ENCODE assay signal across 1 cellular context in the genomic region with DNA sequence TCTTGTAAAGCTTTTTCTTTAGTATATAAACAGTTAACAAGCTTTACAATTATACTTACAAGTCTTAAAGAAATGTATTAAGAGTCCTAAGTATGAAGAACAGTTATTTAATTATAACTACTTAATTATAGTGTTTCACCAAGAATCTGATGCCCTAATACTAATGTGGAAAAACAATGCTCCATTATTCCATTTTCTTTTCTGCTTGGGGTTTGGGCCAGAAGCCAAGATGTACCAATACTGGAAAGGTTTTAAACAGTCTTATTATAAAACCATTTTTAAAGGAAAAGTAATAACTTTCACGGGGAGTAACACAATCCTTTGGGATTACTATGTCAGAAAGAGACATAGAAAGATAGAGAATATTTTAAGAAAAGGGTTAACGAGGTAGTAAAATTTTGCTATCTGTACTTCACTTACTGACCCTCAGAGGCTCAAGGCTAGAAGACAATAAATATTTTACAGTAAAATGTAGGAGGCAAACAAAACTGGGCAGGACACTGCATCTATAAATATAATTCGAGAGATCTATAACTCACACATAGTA.
TF ChIP-seq lines count a peak whose summit lies in the region.

No MANE protein-coding gene starts in this region.

TF ChIP-seq in HEK293, 187 proteins besides CTCF, POLR2A, EP300 and RAD21 (continued from another document):
- TF ChIP-seq, protein P1, sequence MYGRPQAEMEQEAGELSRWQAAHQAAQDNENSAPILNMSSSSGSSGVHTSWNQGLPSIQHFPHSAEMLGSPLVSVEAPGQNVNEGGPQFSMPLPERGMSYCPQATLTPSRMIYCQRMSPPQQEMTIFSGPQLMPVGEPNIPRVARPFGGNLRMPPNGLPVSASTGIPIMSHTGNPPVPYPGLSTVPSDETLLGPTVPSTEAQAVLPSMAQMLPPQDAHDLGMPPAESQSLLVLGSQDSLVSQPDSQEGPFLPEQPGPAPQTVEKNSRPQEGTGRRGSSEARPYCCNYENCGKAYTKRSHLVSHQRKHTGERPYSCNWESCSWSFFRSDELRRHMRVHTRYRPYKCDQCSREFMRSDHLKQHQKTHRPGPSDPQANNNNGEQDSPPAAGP (tag by site-specific recombination; IDR thresholded peaks at IDR 0.05) = no peak
- TF ChIP-seq, protein P2, sequence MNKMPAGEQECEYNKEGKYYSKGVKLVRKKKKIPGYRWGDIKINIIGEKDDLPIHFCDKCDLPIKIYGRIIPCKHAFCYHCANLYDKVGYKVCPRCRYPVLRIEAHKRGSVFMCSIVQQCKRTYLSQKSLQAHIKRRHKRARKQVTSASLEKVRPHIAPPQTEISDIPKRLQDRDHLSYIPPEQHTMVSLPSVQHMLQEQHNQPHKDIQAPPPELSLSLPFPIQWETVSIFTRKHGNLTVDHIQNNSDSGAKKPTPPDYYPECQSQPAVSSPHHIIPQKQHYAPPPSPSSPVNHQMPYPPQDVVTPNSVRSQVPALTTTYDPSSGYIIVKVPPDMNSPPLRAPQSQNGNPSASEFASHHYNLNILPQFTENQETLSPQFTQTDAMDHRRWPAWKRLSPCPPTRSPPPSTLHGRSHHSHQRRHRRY (tag by site-specific recombination; IDR thresholded peaks at IDR 0.05) = no peak
- no peak for TF ChIP-seq ZNF16 (tag by site-specific recombination; IDR thresholded peaks at IDR 0.05; ENCODE audit: low read depth)
- no peak for TF ChIP-seq KLF1 (tag by site-specific recombination; IDR thresholded peaks at IDR 0.05)
- TF ChIP-seq ZNF2 (tag by site-specific recombination; IDR thresholded peaks at IDR 0.05) = no peak
- TF ChIP-seq, protein P3, sequence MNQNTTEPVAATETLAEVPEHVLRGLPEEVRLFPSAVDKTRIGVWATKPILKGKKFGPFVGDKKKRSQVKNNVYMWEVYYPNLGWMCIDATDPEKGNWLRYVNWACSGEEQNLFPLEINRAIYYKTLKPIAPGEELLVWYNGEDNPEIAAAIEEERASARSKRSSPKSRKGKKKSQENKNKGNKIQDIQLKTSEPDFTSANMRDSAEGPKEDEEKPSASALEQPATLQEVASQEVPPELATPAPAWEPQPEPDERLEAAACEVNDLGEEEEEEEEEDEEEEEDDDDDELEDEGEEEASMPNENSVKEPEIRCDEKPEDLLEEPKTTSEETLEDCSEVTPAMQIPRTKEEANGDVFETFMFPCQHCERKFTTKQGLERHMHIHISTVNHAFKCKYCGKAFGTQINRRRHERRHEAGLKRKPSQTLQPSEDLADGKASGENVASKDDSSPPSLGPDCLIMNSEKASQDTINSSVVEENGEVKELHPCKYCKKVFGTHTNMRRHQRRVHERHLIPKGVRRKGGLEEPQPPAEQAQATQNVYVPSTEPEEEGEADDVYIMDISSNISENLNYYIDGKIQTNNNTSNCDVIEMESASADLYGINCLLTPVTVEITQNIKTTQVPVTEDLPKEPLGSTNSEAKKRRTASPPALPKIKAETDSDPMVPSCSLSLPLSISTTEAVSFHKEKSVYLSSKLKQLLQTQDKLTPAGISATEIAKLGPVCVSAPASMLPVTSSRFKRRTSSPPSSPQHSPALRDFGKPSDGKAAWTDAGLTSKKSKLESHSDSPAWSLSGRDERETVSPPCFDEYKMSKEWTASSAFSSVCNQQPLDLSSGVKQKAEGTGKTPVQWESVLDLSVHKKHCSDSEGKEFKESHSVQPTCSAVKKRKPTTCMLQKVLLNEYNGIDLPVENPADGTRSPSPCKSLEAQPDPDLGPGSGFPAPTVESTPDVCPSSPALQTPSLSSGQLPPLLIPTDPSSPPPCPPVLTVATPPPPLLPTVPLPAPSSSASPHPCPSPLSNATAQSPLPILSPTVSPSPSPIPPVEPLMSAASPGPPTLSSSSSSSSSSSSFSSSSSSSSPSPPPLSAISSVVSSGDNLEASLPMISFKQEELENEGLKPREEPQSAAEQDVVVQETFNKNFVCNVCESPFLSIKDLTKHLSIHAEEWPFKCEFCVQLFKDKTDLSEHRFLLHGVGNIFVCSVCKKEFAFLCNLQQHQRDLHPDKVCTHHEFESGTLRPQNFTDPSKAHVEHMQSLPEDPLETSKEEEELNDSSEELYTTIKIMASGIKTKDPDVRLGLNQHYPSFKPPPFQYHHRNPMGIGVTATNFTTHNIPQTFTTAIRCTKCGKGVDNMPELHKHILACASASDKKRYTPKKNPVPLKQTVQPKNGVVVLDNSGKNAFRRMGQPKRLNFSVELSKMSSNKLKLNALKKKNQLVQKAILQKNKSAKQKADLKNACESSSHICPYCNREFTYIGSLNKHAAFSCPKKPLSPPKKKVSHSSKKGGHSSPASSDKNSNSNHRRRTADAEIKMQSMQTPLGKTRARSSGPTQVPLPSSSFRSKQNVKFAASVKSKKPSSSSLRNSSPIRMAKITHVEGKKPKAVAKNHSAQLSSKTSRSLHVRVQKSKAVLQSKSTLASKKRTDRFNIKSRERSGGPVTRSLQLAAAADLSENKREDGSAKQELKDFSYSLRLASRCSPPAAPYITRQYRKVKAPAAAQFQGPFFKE (tag by site-specific recombination; IDR thresholded peaks at IDR 0.05; ENCODE audit: borderline replicate concordance) = no peak
- TF ChIP-seq, protein P4, sequence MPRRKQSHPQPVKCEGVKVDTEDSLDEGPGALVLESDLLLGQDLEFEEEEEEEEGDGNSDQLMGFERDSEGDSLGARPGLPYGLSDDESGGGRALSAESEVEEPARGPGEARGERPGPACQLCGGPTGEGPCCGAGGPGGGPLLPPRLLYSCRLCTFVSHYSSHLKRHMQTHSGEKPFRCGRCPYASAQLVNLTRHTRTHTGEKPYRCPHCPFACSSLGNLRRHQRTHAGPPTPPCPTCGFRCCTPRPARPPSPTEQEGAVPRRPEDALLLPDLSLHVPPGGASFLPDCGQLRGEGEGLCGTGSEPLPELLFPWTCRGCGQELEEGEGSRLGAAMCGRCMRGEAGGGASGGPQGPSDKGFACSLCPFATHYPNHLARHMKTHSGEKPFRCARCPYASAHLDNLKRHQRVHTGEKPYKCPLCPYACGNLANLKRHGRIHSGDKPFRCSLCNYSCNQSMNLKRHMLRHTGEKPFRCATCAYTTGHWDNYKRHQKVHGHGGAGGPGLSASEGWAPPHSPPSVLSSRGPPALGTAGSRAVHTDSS (tag by site-specific recombination; IDR thresholded peaks at IDR 0.05) = no peak
- TF ChIP-seq, protein P5, sequence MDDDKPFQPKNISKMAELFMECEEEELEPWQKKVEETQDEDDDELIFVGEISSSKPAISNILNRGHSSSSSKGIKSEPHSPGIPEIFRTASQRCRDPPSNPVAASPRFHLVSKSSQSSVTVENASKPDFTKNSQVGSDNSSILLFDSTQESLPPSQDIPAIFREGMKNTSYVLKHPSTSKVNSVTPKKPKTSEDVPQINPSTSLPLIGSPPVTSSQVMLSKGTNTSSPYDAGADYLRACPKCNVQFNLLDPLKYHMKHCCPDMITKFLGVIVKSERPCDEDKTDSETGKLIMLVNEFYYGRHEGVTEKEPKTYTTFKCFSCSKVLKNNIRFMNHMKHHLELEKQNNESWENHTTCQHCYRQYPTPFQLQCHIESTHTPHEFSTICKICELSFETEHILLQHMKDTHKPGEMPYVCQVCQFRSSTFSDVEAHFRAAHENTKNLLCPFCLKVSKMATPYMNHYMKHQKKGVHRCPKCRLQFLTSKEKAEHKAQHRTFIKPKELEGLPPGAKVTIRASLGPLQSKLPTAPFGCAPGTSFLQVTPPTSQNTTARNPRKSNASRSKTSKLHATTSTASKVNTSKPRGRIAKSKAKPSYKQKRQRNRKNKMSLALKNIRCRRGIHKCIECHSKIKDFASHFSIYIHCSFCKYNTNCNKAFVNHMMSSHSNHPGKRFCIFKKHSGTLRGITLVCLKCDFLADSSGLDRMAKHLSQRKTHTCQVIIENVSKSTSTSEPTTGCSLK (tag by site-specific recombination; IDR thresholded peaks at IDR 0.05) = no peak
- TF ChIP-seq TCF7L2 (IDR thresholded peaks at IDR 0.05; ENCODE audit: borderline replicate concordance, low read depth, low read length) = no peak
- TF ChIP-seq, protein P6, sequence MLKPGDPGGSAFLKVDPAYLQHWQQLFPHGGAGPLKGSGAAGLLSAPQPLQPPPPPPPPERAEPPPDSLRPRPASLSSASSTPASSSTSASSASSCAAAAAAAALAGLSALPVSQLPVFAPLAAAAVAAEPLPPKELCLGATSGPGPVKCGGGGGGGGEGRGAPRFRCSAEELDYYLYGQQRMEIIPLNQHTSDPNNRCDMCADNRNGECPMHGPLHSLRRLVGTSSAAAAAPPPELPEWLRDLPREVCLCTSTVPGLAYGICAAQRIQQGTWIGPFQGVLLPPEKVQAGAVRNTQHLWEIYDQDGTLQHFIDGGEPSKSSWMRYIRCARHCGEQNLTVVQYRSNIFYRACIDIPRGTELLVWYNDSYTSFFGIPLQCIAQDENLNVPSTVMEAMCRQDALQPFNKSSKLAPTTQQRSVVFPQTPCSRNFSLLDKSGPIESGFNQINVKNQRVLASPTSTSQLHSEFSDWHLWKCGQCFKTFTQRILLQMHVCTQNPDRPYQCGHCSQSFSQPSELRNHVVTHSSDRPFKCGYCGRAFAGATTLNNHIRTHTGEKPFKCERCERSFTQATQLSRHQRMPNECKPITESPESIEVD (tag by site-specific recombination; IDR thresholded peaks at IDR 0.05) = peak; percentile 80
- TF ChIP-seq, protein P7, sequence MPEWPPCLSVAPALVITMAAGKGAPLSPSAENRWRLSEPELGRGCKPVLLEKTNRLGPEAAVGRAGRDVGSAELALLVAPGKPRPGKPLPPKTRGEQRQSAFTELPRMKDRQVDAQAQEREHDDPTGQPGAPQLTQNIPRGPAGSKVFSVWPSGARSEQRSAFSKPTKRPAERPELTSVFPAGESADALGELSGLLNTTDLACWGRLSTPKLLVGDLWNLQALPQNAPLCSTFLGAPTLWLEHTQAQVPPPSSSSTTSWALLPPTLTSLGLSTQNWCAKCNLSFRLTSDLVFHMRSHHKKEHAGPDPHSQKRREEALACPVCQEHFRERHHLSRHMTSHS (tag by site-specific recombination; IDR thresholded peaks at IDR 0.05) = no peak
- TF ChIP-seq, protein P8, sequence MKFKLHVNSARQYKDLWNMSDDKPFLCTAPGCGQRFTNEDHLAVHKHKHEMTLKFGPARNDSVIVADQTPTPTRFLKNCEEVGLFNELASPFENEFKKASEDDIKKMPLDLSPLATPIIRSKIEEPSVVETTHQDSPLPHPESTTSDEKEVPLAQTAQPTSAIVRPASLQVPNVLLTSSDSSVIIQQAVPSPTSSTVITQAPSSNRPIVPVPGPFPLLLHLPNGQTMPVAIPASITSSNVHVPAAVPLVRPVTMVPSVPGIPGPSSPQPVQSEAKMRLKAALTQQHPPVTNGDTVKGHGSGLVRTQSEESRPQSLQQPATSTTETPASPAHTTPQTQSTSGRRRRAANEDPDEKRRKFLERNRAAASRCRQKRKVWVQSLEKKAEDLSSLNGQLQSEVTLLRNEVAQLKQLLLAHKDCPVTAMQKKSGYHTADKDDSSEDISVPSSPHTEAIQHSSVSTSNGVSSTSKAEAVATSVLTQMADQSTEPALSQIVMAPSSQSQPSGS (tag by site-specific recombination; IDR thresholded peaks at IDR 0.05; ENCODE audit: low read depth) = no peak
- 0 out of 2 replicates have a peak, but pooled peaks have one; percentile 13 for TF ChIP-seq ZNF843 (tag by site-specific recombination; IDR thresholded peaks at IDR 0.05)
- TF ChIP-seq ZNF324 (tag by site-specific recombination; IDR thresholded peaks at IDR 0.05) = no peak
TF ChIP-seq in HEK293: peak in this region for 3.
